ENCODE assay signal across 9 cellular contexts in genomic region chr2:115160523-115161521, GRCh38.
A peak's percentile ranks its signal among the peaks of the same experiment; 100 is the strongest.
DNase-seq lines count a peak whose midpoint lies in the region; ATAC-seq and TF ChIP-seq lines count a peak whose summit lies in the region.
"Had no signal": no experiment of that assay in that cellular context is flagged by ENCODE, and none has a peak within 500 bp of the region (broad histone marks: within the 10 kb centered on the region; RNA-seq: fewer than 3 reads in every experiment).

No MANE protein-coding gene starts in this region.

- H3K9me2 ChIP-seq in neural cell (ENCODE audit: insufficient read depth, low read length): no peaks in the 10 kb centered on the region

- in situ Hi-C loops in GM13976 (cut with MboI; ENCODE audit: low sequenced_read_pairs, unreplicated experiment): no loop called here

- TF ChIP-seq RAD21 in neural cell (conservative IDR thresholded peaks at IDR 0.05): peak; percentile 35

- no peaks in the 10 kb centered on the region for H3F3A ChIP-seq in neural cell (ENCODE audit: insufficient read depth, low read length, poor library complexity, severe bottlenecking)

- H3K79me2 ChIP-seq in neural cell (replicated peaks; ENCODE audit: insufficient read depth, low read length): no peaks in the 10 kb centered on the region

- peaks cover 15% of the 10 kb centered on the region for H3K27me3 ChIP-seq in colonic mucosa
- H3K27me3 ChIP-seq in neural cell (ENCODE audit: insufficient read depth, low read depth, low read length): peaks cover 17% of the 10 kb centered on the region

- no peak overlapping the region for H3K9ac ChIP-seq in colonic mucosa (ENCODE audit: low read depth in 2 of 2, low read length in 2 of 2)
- peak overlapping the region; percentile 61 for H3K9ac ChIP-seq in neural cell (ENCODE audit: low read length)

- no peaks in the 10 kb centered on the region for H4K20me1 ChIP-seq in neural cell (ENCODE audit: insufficient read depth)

- no peak for ATAC-seq in GM18858 (IDR thresholded peaks at IDR 0.05; ENCODE audit: unreplicated experiment)
- no peak for ATAC-seq in GM21528 (IDR thresholded peaks at IDR 0.05; ENCODE audit: low FRiP score, unreplicated experiment)

- TF ChIP-seq CTCF in colonic mucosa (IDR thresholded peaks at IDR 0.05) (no peak), neural cell (IDR thresholded peaks at IDR 0.05; ENCODE audit: poor library complexity, severe bottlenecking) (peak; percentile 25), GM13976 (IDR thresholded peaks at IDR 0.05; ENCODE audit: borderline replicate concordance, control extremely low read depth, extremely low read depth, insufficient read depth, missing control alignments) (no peak)

- no peak overlapping the region for H3K4me2 ChIP-seq in neural cell (ENCODE audit: low read length)

- DNase-seq in DMS 273 treated with DMSO at 0.1 percent for 48 hours (lab: John Stamatoyannopoulos, UW) (peak; percentile 69), NCI-H1436 treated with DMSO at 0.1 percent for 48 hours (lab: John Stamatoyannopoulos, UW) (peak; percentile 24), colonic mucosa (peak; percentile 73), GM13976 (ENCODE audit: low spot score) (no peak), GDM1 (lab: John Stamatoyannopoulos, UW) (no peak)
- DNase-seq: activated CD4-positive, alpha-beta T cell treated with anti-CD3 and anti-CD28 coated beads for 4 hours had no signal

- H3K27ac ChIP-seq in colonic mucosa (no peak overlapping the region), neural cell (ENCODE audit: low read length) (no peak overlapping the region)

- H3K4me3 ChIP-seq in colonic mucosa: peak overlapping the region; percentile 59
- H3K4me3 ChIP-seq in neural cell (ENCODE audit: low read length): peak overlapping the region; percentile 71

- H3K4me1 ChIP-seq in colonic mucosa: no peaks in the 10 kb centered on the region

- H2AFZ ChIP-seq in neural cell (ENCODE audit: low read depth, low read length): no peak overlapping the region

- no peaks in the 10 kb centered on the region for H3K9me3 ChIP-seq in colonic mucosa
- H3K9me3 ChIP-seq in neural cell (ENCODE audit: low read length): no peaks in the 10 kb centered on the region

- intact Hi-C loops in colonic mucosa (cut with DNase I): no loop called here

- H3K36me3 ChIP-seq in colonic mucosa: no peaks in the 10 kb centered on the region
- no peaks in the 10 kb centered on the region for H3K36me3 ChIP-seq in neural cell (ENCODE audit: insufficient read depth, low read length)

- TF ChIP-seq EP300 in neural cell (conservative IDR thresholded peaks at IDR 0.05; ENCODE audit: poor library complexity, severe bottlenecking): peak; percentile 32

TF ChIP-seq in neural cell, 6 proteins besides CTCF, POLR2A, EP300 and RAD21:
- no peak for TF ChIP-seq POLR2AphosphoS5 (IDR thresholded peaks at IDR 0.05)
- no peak for TF ChIP-seq REST (IDR thresholded peaks at IDR 0.05; ENCODE audit: borderline replicate concordance)
- no peak for TF ChIP-seq TAF1 (IDR thresholded peaks at IDR 0.05; ENCODE audit: low read depth)
- TF ChIP-seq MXI1 (conservative IDR thresholded peaks at IDR 0.05; ENCODE audit: poor library complexity, severe bottlenecking): no peak
- TF ChIP-seq EZH2 (IDR thresholded peaks at IDR 0.05; ENCODE audit: borderline replicate concordance, insufficient read depth, low read length, poor library complexity, severe bottlenecking): no peak
- TF ChIP-seq SMC3 (conservative IDR thresholded peaks at IDR 0.05; ENCODE audit: poor library complexity): peak; percentile 52

Comparison
In these comparisons a context has a peak if more than half of its experiments do, and no peak if none do; other contexts are left out.
1. DNase-seq: peak in DMS 273 treated with DMSO at 0.1 percent for 48 hours (single experiment), NCI-H1436 treated with DMSO at 0.1 percent for 48 hours (single experiment) and colonic mucosa (single experiment); none in GM13976 (single experiment) and GDM1 (single experiment).